In the genomic region with DNA sequence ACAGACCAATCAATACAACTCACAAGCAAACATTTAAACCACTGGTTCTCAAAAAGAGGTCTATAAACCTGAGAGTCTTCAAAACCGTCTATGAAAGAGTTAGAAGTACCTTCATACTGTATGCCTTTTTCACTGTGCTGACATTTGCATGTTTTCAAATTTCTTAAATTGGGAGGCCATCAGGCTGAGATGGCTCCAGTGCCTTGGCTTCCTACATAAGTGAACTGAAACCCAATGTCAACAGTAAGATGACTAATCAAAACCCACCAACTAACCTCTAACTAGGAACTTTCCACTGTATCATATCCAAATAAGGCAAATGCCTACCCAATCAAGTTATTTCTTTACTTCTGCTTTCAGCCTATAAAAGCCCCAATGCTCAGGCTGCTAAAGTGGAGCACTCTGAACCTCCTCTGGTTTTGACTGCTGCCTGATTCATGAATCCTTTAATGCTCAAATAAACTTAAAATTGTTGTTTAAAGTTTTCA, we compare ENCODE assay signal across 8 cellular contexts.
DNase-seq lines count a peak whose midpoint lies in the region; ATAC-seq, FAIRE-seq and TF ChIP-seq lines count a peak whose summit lies in the region.

No MANE protein-coding gene starts in this region.

- H3K9me3 Mint-ChIP-seq in T-helper 2 cell treated with Interferon-gamma antibody and Interleukin-4, amounts not matched to agents 5 μg/mL and 100 μg/mL, for 36 hours: peaks cover 23% of the 10 kb centered on the region

- DNase-seq in activated T-cell treated with anti-CD3 and anti-CD28 coated beads for 24 hours (ENCODE audit: low read depth) (peak; percentile 16), D721Med (ENCODE audit: insufficient read length, low spot score) (no peak), NCI-H526 (lab: John Stamatoyannopoulos, UW) (no peak)
- no peak for DNase-seq in activated T-cell treated with anti-CD3 and anti-CD28 coated beads, Interleukin-2, amount 50 U/mL, for 1 hour
- peak; percentile 22 for DNase-seq in T-helper 2 cell treated with Interferon-gamma antibody and Interleukin-4, amounts not matched to agents 5 μg/mL and 100 μg/mL, for 36 hours (ENCODE audit: low spot score)
- peak; percentile 30 for DNase-seq in stimulated activated CD8-positive, alpha-beta memory T cell treated with anti-CD3 and anti-CD28 coated beads, Interleukin-4, amount 100 ng/mL, for 48 hours
- no peak for DNase-seq in NK-92 treated with Interleukin-12 subunit alpha and Interleukin-12 subunit beta, amount 100 ng/mL, for 24 hours (lab: John Stamatoyannopoulos, UW)

- no peak for TF ChIP-seq CTCF in D721Med (IDR thresholded peaks at IDR 0.05; ENCODE audit: insufficient read depth, missing control alignments)

- peak overlapping the region; percentile 52 for H3K27ac Mint-ChIP-seq in T-helper 2 cell treated with Interferon-gamma antibody and Interleukin-4, amounts not matched to agents 5 μg/mL and 100 μg/mL, for 36 hours

- no peak overlapping the region for H3K4me3 Mint-ChIP-seq in T-helper 2 cell treated with Interferon-gamma antibody and Interleukin-4, amounts not matched to agents 5 μg/mL and 100 μg/mL, for 36 hours

- peak; percentile 79 for ATAC-seq in HG02981 (IDR thresholded peaks at IDR 0.05; ENCODE audit: unreplicated experiment)

- no peaks in the 10 kb centered on the region for H3K27me3 Mint-ChIP-seq in T-helper 2 cell treated with Interferon-gamma antibody and Interleukin-4, amounts not matched to agents 5 μg/mL and 100 μg/mL, for 36 hours (ENCODE audit: low read depth)

- no peak for FAIRE-seq in D721Med (lab: Jason Lieb, UNC)

- H3K4me1 Mint-ChIP-seq in T-helper 2 cell treated with Interferon-gamma antibody and Interleukin-4, amounts not matched to agents 5 μg/mL and 100 μg/mL, for 36 hours (ENCODE audit: low read depth): peaks cover 22% of the 10 kb centered on the region

- H3K36me3 Mint-ChIP-seq in T-helper 2 cell treated with Interferon-gamma antibody and Interleukin-4, amounts not matched to agents 5 μg/mL and 100 μg/mL, for 36 hours (ENCODE audit: low read depth): peaks cover 47% of the 10 kb centered on the region

Comparison
In these comparisons a context has a peak if more than half of its experiments do, and no peak if none do; other contexts are left out.
1. DNase-seq: peak in activated T-cell treated with anti-CD3 and anti-CD28 coated beads for 24 hours (single experiment), T-helper 2 cell treated with Interferon-gamma antibody and Interleukin-4, amounts not matched to agents 5 μg/mL and 100 μg/mL, for 36 hours (single experiment) and stimulated activated CD8-positive, alpha-beta memory T cell treated with anti-CD3 and anti-CD28 coated beads, Interleukin-4, amount 100 ng/mL, for 48 hours (single experiment); none in activated T-cell treated with anti-CD3 and anti-CD28 coated beads, Interleukin-2, amount 50 U/mL, for 1 hour (single experiment), D721Med (single experiment), NCI-H526 (0 of 2) and NK-92 treated with Interleukin-12 subunit alpha and Interleukin-12 subunit beta, amount 100 ng/mL, for 24 hours (single experiment).